ENCODE assay signal across 1 cellular context in the genomic region with DNA sequence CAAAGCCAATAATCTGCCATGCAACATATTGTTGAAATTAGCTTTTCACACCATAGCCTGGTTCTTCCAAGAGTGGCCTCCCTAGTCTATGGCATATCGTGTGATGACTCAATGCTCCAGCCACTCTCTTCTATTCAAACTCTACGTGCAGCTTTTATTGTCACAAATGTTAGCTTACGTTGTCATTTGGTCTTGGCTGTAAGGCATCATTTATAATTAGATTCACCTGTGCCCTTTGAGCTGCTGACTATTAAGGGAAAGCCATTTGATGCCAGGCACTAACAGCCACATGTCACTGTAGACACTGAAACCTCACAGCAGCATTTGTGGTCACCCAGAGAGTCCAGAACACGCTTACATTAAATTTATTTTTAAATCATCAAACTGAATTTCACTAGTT.
TF ChIP-seq lines count a peak whose summit lies in the region.

No MANE protein-coding gene starts in this region.

TF ChIP-seq in H1, 55 proteins besides CTCF, POLR2A, EP300 and RAD21:
- no peak for TF ChIP-seq TEAD4 (IDR thresholded peaks at IDR 0.05; ENCODE audit: low read depth, low read length)
- no peak for TF ChIP-seq ATF3 (IDR thresholded peaks at IDR 0.05; ENCODE audit: insufficient read depth, low read depth, low read length)
- no peak for TF ChIP-seq SIX5 (IDR thresholded peaks at IDR 0.05; ENCODE audit: low read depth, low read length)
- no peak for TF ChIP-seq EZH2 (IDR thresholded peaks at IDR 0.05; ENCODE audit: low read depth, low read length, severe bottlenecking)
- TF ChIP-seq JUND (IDR thresholded peaks at IDR 0.05; ENCODE audit: low read length) = no peak
- no peak for TF ChIP-seq JUN (IDR thresholded peaks at IDR 0.05; ENCODE audit: low read depth, low read length)
- TF ChIP-seq EGR1 (IDR thresholded peaks at IDR 0.05; ENCODE audit: borderline replicate concordance, low read depth, low read length) = no peak
- TF ChIP-seq MAFK (IDR thresholded peaks at IDR 0.05; ENCODE audit: low read depth, low read length) = no peak
- TF ChIP-seq TAF7 (optimal IDR thresholded peaks at IDR 0.05; ENCODE audit: borderline replicate concordance, low read depth, low read length) = no peak
- no peak for TF ChIP-seq ZNF274 (IDR thresholded peaks at IDR 0.05; ENCODE audit: borderline replicate concordance, extremely low read depth, low read length)
- no peak for TF ChIP-seq SP2 (IDR thresholded peaks at IDR 0.05; ENCODE audit: low read length)
- TF ChIP-seq GTF2F1 (IDR thresholded peaks at IDR 0.05; ENCODE audit: borderline replicate concordance, low read depth, low read length) = no peak
- TF ChIP-seq BCL11A (IDR thresholded peaks at IDR 0.05; ENCODE audit: low read depth in 2 of 2, low read length in 2 of 2) = no peak
- no peak for TF ChIP-seq POU5F1 (IDR thresholded peaks at IDR 0.05; ENCODE audit: low read depth, low read length)
- no peak for TF ChIP-seq ASH2L (IDR thresholded peaks at IDR 0.05; ENCODE audit: low read length)
- TF ChIP-seq KDM1A (IDR thresholded peaks at IDR 0.05; ENCODE audit: borderline replicate concordance, low read length) = no peak
